3 cellular contexts compared by ENCODE assay signal in the genomic region with DNA sequence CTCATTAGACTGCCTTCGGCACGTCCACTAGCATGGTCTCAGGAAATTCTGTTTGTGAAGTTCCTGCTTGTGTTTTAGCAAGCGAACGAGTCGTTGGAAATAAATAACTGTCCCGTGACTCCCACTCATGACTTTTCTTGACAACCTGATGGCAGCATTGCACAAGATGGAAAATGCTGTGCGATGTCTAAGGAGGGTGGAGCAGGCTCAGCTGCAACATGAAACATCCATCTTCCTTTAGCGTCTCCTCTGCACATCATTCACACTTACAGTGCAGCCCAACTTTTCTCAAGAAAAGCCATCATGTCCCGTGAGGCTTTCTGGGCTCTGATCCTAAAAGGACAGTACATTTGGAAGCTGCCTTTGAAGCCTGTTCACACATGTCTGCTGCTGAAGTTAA.
A peak's percentile ranks its signal among the peaks of the same experiment; 100 is the strongest.
TF ChIP-seq lines count a peak whose summit lies in the region.

No MANE protein-coding gene starts in this region.

TF ChIP-seq in IMR-90, 13 proteins besides CTCF, POLR2A, EP300 and RAD21:
- TF ChIP-seq CEBPB (IDR thresholded peaks at IDR 0.05; ENCODE audit: low read depth, low read length) (peak; percentile 74), MAZ (IDR thresholded peaks at IDR 0.05; ENCODE audit: borderline replicate concordance, low read depth, low read length) (no peak), NFE2L2 (IDR thresholded peaks at IDR 0.05; ENCODE audit: low read depth, low read length) (no peak), BHLHE40 (IDR thresholded peaks at IDR 0.05; ENCODE audit: low read depth, low read length) (peak; percentile 60), RCOR1 (IDR thresholded peaks at IDR 0.05; ENCODE audit: insufficient replicate concordance, low read length) (no peak), SMC3 (IDR thresholded peaks at IDR 0.05; ENCODE audit: low read depth, low read length) (no peak)

TF ChIP-seq in H1, 55 proteins besides CTCF, POLR2A, EP300 and RAD21:
- TF ChIP-seq, protein P1, sequence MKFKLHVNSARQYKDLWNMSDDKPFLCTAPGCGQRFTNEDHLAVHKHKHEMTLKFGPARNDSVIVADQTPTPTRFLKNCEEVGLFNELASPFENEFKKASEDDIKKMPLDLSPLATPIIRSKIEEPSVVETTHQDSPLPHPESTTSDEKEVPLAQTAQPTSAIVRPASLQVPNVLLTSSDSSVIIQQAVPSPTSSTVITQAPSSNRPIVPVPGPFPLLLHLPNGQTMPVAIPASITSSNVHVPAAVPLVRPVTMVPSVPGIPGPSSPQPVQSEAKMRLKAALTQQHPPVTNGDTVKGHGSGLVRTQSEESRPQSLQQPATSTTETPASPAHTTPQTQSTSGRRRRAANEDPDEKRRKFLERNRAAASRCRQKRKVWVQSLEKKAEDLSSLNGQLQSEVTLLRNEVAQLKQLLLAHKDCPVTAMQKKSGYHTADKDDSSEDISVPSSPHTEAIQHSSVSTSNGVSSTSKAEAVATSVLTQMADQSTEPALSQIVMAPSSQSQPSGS (IDR thresholded peaks at IDR 0.05; ENCODE audit: low read length): no peak
- TF ChIP-seq SP2 (IDR thresholded peaks at IDR 0.05; ENCODE audit: low read length) (no peak), RXRA (IDR thresholded peaks at IDR 0.05; ENCODE audit: insufficient read depth, low read depth, low read length) (no peak), SP1 (IDR thresholded peaks at IDR 0.05; ENCODE audit: low read depth, low read length) (no peak), RFX5 (IDR thresholded peaks at IDR 0.05; ENCODE audit: borderline replicate concordance, low read depth, low read length) (no peak), CHD1 (IDR thresholded peaks at IDR 0.05; ENCODE audit: low read depth, low read length) (no peak), PHF8 (conservative IDR thresholded peaks at IDR 0.05; ENCODE audit: low read depth, low read length) (no peak), HDAC6 (IDR thresholded peaks at IDR 0.05; ENCODE audit: low read depth, low read length) (no peak), SIRT6 (IDR thresholded peaks at IDR 0.05; ENCODE audit: low read length) (no peak), KDM5A (IDR thresholded peaks at IDR 0.05; ENCODE audit: low read length) (no peak), SUZ12 (IDR thresholded peaks at IDR 0.05; ENCODE audit: low read length) (no peak), MAFK (IDR thresholded peaks at IDR 0.05; ENCODE audit: low read depth, low read length) (no peak), EGR1 (IDR thresholded peaks at IDR 0.05; ENCODE audit: borderline replicate concordance, low read depth, low read length) (no peak), RNF2 (IDR thresholded peaks at IDR 0.05; ENCODE audit: borderline replicate concordance, low read depth, low read length, missing control alignments, poor library complexity, severe bottlenecking) (no peak), SRF (IDR thresholded peaks at IDR 0.05; ENCODE audit: low read depth, low read length) (no peak)
- TF ChIP-seq, protein P2, sequence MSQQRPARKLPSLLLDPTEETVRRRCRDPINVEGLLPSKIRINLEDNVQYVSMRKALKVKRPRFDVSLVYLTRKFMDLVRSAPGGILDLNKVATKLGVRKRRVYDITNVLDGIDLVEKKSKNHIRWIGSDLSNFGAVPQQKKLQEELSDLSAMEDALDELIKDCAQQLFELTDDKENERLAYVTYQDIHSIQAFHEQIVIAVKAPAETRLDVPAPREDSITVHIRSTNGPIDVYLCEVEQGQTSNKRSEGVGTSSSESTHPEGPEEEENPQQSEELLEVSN (IDR thresholded peaks at IDR 0.05): no peak
TF ChIP-seq in H1: peak in this region for 0.

TF ChIP-seq in neural cell, 6 proteins besides CTCF, POLR2A, EP300 and RAD21:
- TF ChIP-seq MXI1 (conservative IDR thresholded peaks at IDR 0.05; ENCODE audit: poor library complexity, severe bottlenecking) (no peak), POLR2AphosphoS5 (IDR thresholded peaks at IDR 0.05) (no peak), EZH2 (IDR thresholded peaks at IDR 0.05; ENCODE audit: borderline replicate concordance, insufficient read depth, low read length, poor library complexity, severe bottlenecking) (no peak), TAF1 (IDR thresholded peaks at IDR 0.05; ENCODE audit: low read depth) (no peak), SMC3 (conservative IDR thresholded peaks at IDR 0.05; ENCODE audit: poor library complexity) (no peak)
- TF ChIP-seq, protein P3, sequence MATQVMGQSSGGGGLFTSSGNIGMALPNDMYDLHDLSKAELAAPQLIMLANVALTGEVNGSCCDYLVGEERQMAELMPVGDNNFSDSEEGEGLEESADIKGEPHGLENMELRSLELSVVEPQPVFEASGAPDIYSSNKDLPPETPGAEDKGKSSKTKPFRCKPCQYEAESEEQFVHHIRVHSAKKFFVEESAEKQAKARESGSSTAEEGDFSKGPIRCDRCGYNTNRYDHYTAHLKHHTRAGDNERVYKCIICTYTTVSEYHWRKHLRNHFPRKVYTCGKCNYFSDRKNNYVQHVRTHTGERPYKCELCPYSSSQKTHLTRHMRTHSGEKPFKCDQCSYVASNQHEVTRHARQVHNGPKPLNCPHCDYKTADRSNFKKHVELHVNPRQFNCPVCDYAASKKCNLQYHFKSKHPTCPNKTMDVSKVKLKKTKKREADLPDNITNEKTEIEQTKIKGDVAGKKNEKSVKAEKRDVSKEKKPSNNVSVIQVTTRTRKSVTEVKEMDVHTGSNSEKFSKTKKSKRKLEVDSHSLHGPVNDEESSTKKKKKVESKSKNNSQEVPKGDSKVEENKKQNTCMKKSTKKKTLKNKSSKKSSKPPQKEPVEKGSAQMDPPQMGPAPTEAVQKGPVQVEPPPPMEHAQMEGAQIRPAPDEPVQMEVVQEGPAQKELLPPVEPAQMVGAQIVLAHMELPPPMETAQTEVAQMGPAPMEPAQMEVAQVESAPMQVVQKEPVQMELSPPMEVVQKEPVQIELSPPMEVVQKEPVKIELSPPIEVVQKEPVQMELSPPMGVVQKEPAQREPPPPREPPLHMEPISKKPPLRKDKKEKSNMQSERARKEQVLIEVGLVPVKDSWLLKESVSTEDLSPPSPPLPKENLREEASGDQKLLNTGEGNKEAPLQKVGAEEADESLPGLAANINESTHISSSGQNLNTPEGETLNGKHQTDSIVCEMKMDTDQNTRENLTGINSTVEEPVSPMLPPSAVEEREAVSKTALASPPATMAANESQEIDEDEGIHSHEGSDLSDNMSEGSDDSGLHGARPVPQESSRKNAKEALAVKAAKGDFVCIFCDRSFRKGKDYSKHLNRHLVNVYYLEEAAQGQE (IDR thresholded peaks at IDR 0.05; ENCODE audit: borderline replicate concordance): no peak
